5 cellular contexts compared by ENCODE assay signal in genomic region chr17:21683897-21684296, GRCh38. TPM values are rescaled to one million over a fixed set of nuclear protein-coding genes. Genes with fewer than 3 reads are reported as not detected.
"Had no signal": no experiment of that assay in that cellular context is flagged by ENCODE, and none has a peak within 500 bp of the region (broad histone marks: within the 10 kb centered on the region; RNA-seq: fewer than 3 reads in every experiment).

No MANE protein-coding gene starts in this region.

RNA-seq across cellular contexts. Expression of gene KCNJ18, which starts 8.4 kb away (rescaled TPM):
- total RNA-seq: M059J, Peyer's patch, Right ventricle myocardium inferior, SJCRH30, SK-MEL-5 had no signal
